26 cellular contexts compared by ENCODE assay signal in the genomic region with DNA sequence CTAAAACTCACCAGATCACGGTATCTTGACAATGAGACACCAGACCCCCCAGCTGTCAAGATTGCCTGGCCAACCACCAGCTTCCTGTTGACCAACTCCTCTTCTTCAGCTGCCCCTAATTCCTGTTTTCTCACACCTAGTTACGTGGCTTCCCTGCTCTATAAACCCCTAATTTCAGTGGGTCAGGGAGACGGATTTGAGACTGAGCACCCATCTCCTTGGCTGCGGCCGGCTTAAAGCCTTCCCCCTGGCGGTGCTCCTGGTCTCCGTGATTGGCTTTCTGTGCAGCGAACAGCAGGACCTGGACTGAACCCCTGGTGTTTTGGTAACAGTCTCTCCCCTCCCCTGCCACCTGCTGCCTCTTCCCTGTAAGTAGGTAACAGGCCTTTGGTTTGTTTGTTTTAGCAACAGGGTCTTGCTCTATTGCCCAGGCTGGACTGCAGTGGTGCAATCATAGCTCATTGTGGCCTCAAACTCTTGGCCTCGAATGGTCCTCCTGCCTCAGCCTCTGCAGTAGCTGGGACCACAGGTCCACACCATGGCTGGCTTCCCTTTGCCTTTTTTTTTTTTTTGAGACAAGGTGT. TPM values are rescaled to one million over a fixed set of nuclear protein-coding genes. Genes with fewer than 3 reads are reported as not detected.
DNase-seq lines count a peak whose midpoint lies in the region; ATAC-seq and TF ChIP-seq lines count a peak whose summit lies in the region.
"Had no signal": no experiment of that assay in that cellular context is flagged by ENCODE, and none has a peak within 500 bp of the region (broad histone marks: within the 10 kb centered on the region; RNA-seq: fewer than 3 reads in every experiment).

No MANE protein-coding gene starts in this region.

- ATAC-seq in GM18511 (IDR thresholded peaks at IDR 0.05; ENCODE audit: unreplicated experiment), result no peak
- ATAC-seq: heart right ventricle; left colon; naive thymus-derived CD8-positive, alpha-beta T cell; pancreas; T-helper 17 cell had no signal

- TF ChIP-seq CTCF in NB4 (IDR thresholded peaks at IDR 0.05; ENCODE audit: low read depth, low read length) (no peak), sigmoid colon (IDR thresholded peaks at IDR 0.05) (no peak)

- no peaks in the 10 kb centered on the region for H3K36me3 ChIP-seq in sigmoid colon
- H3K36me3 ChIP-seq: ascending aorta, heart right ventricle, pancreas, right atrium auricular region had no signal

- no peak overlapping the region for H3K27ac ChIP-seq in sigmoid colon
- H3K27ac ChIP-seq: ascending aorta, BLaER1, dorsolateral prefrontal cortex, heart right ventricle, pancreas, right atrium auricular region, SK-N-MC had no signal

- peaks cover 0 to 36% (median 33%) of the 10 kb centered on the region in 4 donors for H3K4me1 ChIP-seq in sigmoid colon

- 58 to 76% methylated on average over 9 of the region's 9 CpGs for WGBS in sigmoid colon, 2 donors

- intact Hi-C loops in sigmoid colon (cut with DNase I), result no loop called here

- DNase-seq in NCI-H1417 (lab: John Stamatoyannopoulos, UW) (peak; percentile 8 to 66 (median 46)), NCI-H1417 treated with DMSO at 0.1 percent for 48 hours (lab: John Stamatoyannopoulos, UW) (no peak), NB4 (ENCODE audit: low read depth) (peak; percentile 66), NCI-H82 (lab: John Stamatoyannopoulos, UW) (peak; percentile 93), myocyte (ENCODE audit: low read depth) (peak; percentile 33), sigmoid colon (no peak)
- DNase-seq in activated effector memory CD4-positive, alpha-beta T cell treated with Interleukin-2 at 50 U/mL for 16 hours, result no peak
- DNase-seq: activated CD4-positive, alpha-beta T cell treated with anti-CD3 and anti-CD28 coated beads, Interleukin-2, amount 50 U/mL, for 1 hour; dorsolateral prefrontal cortex; heart right ventricle; IMR-90; left colon; mesenchymal stem cell; naive thymus-derived CD8-positive, alpha-beta T cell; NCI-H187 treated with DMSO at 0.1 percent for 48 hours; pancreas; stimulated activated CD4-positive, alpha-beta T cell treated with anti-CD3 and anti-CD28 coated beads, Interleukin-12 subunit alpha, Interleukin-12 subunit beta, amount 100 ng/mL, for 4 hours; stimulated activated CD4-positive, alpha-beta T cell treated with anti-CD3 and anti-CD28 coated beads, Interleukin-4, amount 100 ng/mL, for 4 hours; T-helper 17 cell had no signal

- no peak for TF ChIP-seq EP300 in sigmoid colon (IDR thresholded peaks at IDR 0.05)

- TF ChIP-seq POLR2A in NB4 (IDR thresholded peaks at IDR 0.05; ENCODE audit: extremely low read depth, insufficient read length) (no peak), sigmoid colon (IDR thresholded peaks at IDR 0.05) (no peak)

- no peaks in the 10 kb centered on the region for H3K9me3 ChIP-seq in sigmoid colon
- H3K9me3 ChIP-seq: ascending aorta, BLaER1, heart right ventricle, pancreas, right atrium auricular region had no signal

- no peak overlapping the region for H3K4me3 ChIP-seq in NB4 (ENCODE audit: low read depth, low read length)
- no peak overlapping the region for H3K4me3 ChIP-seq in sigmoid colon
- H3K4me3 ChIP-seq: ascending aorta, BLaER1, dorsolateral prefrontal cortex, heart right ventricle, pancreas, right atrium auricular region, SK-N-MC had no signal

- H3K27me3 ChIP-seq in sigmoid colon, result peaks cover 5 to 6% (median 5%) of the 10 kb centered on the region in 3 donors
- H3K27me3 ChIP-seq: pancreas, right atrium auricular region had no signal

RNA-seq across cellular contexts. Expression of a gene that starts 4.9 kb away (rescaled TPM):
- 0.13 and 0.68 TPM in 2 replicates for total RNA-seq in myocyte
- 0.05 TPM for polyA plus RNA-seq in myocyte (2012)
- total RNA-seq in sigmoid colon, result 1 to 10 TPM in 3 of 4 donors, not detected in 1; 1.2 to 2.2 (median 2.1) TPM
- 1 to 10 TPM in 2 of 3 donors, under 1 TPM in 1; 0.92 to 6.4 (median 3.0) TPM for polyA plus RNA-seq in sigmoid colon
- total RNA-seq: ascending aorta; H4; IMR-90; M059J; naive thymus-derived CD8-positive, alpha-beta T cell had no signal
- polyA plus RNA-seq: IMR-90; naive thymus-derived CD8-positive, alpha-beta T cell had no signal

RNA-seq across cellular contexts. Expression of a gene that starts 11.6 kb away (rescaled TPM):
- total RNA-seq in myocyte, result 1.9 and 4.7 TPM in 2 replicates
- polyA plus RNA-seq in myocyte (2012), result 0.58 TPM
- total RNA-seq in sigmoid colon, result under 1 TPM in 1 of 4 donors, not detected in 3; 0.81 TPM
- 10 to 100 TPM in 1 of 3 donors, 1 to 10 TPM in 2; 3.6 to 16.4 (median 3.7) TPM for polyA plus RNA-seq in sigmoid colon

RNA-seq across cellular contexts. Expression of a gene that starts 12.8 kb away (rescaled TPM):
- total RNA-seq in myocyte (4.8 TPM in 2 replicates), sigmoid colon (100 to 1,000 TPM in 1 of 4 donors, 10 to 100 TPM in 3; 21.4 to 101 (median 42.4) TPM)
- polyA plus RNA-seq in myocyte (2012), result 28.4 TPM
- polyA plus RNA-seq in sigmoid colon, result 100 to 1,000 TPM in 1 of 3 donors, 10 to 100 TPM in 2; 47.9 to 118 (median 91.9) TPM

RNA-seq across cellular contexts. Expression of a gene that starts 18.6 kb away (rescaled TPM):
- total RNA-seq in myocyte, result 40.2 and 46.4 TPM in 2 replicates
- polyA plus RNA-seq in myocyte (2012), result 34.6 TPM
- 1 to 10 TPM; 2.9 to 9.1 (median 4.8) TPM for total RNA-seq in sigmoid colon
- 1 to 10 TPM; 4.2 to 9.6 (median 6.0) TPM for polyA plus RNA-seq in sigmoid colon

RNA-seq across cellular contexts. Expression of a gene that starts 26.9 kb away (rescaled TPM):
- total RNA-seq in myocyte (not detected in 2 replicates), sigmoid colon (1 to 10 TPM in 1 of 4 donors, under 1 TPM in 2, not detected in 1; 0.36 to 1.3 (median 0.41) TPM)
- not detected for polyA plus RNA-seq in myocyte (2012)
- polyA plus RNA-seq in sigmoid colon, result 1 to 10 TPM in 1 of 3 donors, not detected in 2; 1.3 TPM
- total RNA-seq: ascending aorta, H4, IMR-90, left colon, M059J had no signal
- polyA plus RNA-seq: IMR-90 had no signal

Comparison
In these comparisons a context has a peak if more than half of its experiments do, and no peak if none do; other contexts are left out.
1. DNase-seq: peak in NCI-H1417 (3 of 3), NB4 (single experiment), NCI-H82 (single experiment) and myocyte (single experiment); none in NCI-H1417 treated with DMSO at 0.1 percent for 48 hours (single experiment), sigmoid colon (single experiment) and activated effector memory CD4-positive, alpha-beta T cell treated with Interleukin-2 at 50 U/mL for 16 hours (single experiment).